In the genomic region with DNA sequence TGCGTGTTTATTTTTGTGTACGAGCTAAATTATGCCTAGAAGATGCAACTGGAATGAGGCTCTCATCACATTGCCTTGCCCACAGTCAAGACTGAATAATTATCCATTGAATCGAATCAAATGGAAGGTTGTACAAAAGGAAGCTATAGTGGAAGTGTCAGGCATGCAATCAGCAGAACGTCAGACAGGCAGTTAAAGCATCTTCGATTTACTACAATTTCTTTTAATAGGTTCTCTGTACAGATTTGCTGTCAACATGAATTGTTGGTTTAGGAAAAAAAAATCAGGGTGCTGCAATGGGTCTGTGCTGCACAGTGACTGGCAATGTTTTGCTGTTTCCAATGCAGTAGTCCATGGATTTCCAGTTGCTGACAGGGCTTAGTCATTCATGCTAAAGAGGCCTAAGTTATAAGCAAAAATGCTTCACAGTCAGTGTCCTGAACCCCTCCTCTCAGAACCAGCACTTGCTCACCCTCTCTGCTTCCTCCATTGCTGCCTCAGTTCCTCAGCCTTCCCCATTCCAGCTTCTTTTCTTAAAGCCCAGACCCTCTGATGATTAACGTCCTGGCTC, we compare ENCODE assay signal across 18 cellular contexts.
DNase-seq lines count a peak whose midpoint lies in the region; ATAC-seq, FAIRE-seq and TF ChIP-seq lines count a peak whose summit lies in the region.
"Had no signal": no experiment of that assay in that cellular context is flagged by ENCODE, and none has a peak within 500 bp of the region (broad histone marks: within the 10 kb centered on the region; RNA-seq: fewer than 3 reads in every experiment).

No MANE protein-coding gene starts in this region.

- no peaks in the 10 kb centered on the region for H3K27me3 Mint-ChIP-seq in astrocyte (ENCODE audit: low read depth, unreplicated experiment)
- H3K27me3 Mint-ChIP-seq in Caco-2 (ENCODE audit: insufficient read depth, unreplicated experiment): no peaks in the 10 kb centered on the region
- H3K27me3 Mint-ChIP-seq: type B pancreatic cell had no signal

- H3K4me2 ChIP-seq in astrocyte (ENCODE audit: low read length): no peak overlapping the region

- H3K9me3 ChIP-seq in astrocyte (ENCODE audit: insufficient read depth, low read depth, low read length): no peaks in the 10 kb centered on the region
- no peaks in the 10 kb centered on the region for H3K9me3 ChIP-seq in sigmoid colon
- H3K9me3 ChIP-seq in Caco-2: no peaks in the 10 kb centered on the region
- no peaks in the 10 kb centered on the region for H3K9me3 ChIP-seq in upper lobe of right lung

- peaks cover 6% of the 10 kb centered on the region for H3K36me3 Mint-ChIP-seq in astrocyte (ENCODE audit: low read depth, unreplicated experiment)
- H3K36me3 Mint-ChIP-seq in Caco-2 (ENCODE audit: insufficient read depth, unreplicated experiment): no peaks in the 10 kb centered on the region

- no peak overlapping the region for H2AFZ ChIP-seq in astrocyte (ENCODE audit: low read depth, low read length)

- no peaks in the 10 kb centered on the region for H3K36me3 ChIP-seq in astrocyte (ENCODE audit: insufficient read depth, low read length)
- H3K36me3 ChIP-seq in sigmoid colon: no peaks in the 10 kb centered on the region
- no peaks in the 10 kb centered on the region for H3K36me3 ChIP-seq in Caco-2 (ENCODE audit: control insufficient read depth, insufficient read depth, low read length)
- no peaks in the 10 kb centered on the region for H3K36me3 ChIP-seq in upper lobe of right lung

- peak overlapping the region; percentile 25 for H3K4me3 Mint-ChIP-seq in astrocyte (ENCODE audit: unreplicated experiment)
- H3K4me3 Mint-ChIP-seq in Caco-2 (ENCODE audit: unreplicated experiment): no peak overlapping the region
- H3K4me3 Mint-ChIP-seq: B cell; T-helper 1 cell treated with Interleukin-12 subunit alpha and Interleukin-12 subunit beta and Interleukin-4 antibody, amounts not matched to agents 30 μg/mL and 1 μg/mL, for 36 hours; type B pancreatic cell had no signal

- H3K79me2 ChIP-seq in astrocyte (ENCODE audit: insufficient read depth, low read length): peaks cover 99% of the 10 kb centered on the region

- H3K27ac Mint-ChIP-seq in astrocyte (ENCODE audit: unreplicated experiment) (peak overlapping the region; percentile 76), Caco-2 (ENCODE audit: unreplicated experiment) (no peak overlapping the region)
- H3K27ac Mint-ChIP-seq: B cell; T-helper 1 cell treated with Interleukin-12 subunit alpha and Interleukin-12 subunit beta and Interleukin-4 antibody, amounts not matched to agents 30 μg/mL and 1 μg/mL, for 36 hours; type B pancreatic cell had no signal

- no peak for TF ChIP-seq EP300 in sigmoid colon (IDR thresholded peaks at IDR 0.05)

- intact Hi-C loops in sigmoid colon (cut with DNase I): loop anchor here (5.0 kb wide), 2 partner anchors 45 to 80 kb away; a partner anchor contains a TSS
- intact Hi-C loops in Caco-2 (cut with micrococcal nuclease; ENCODE audit: unreplicated experiment): no loop called here
- intact Hi-C loops in upper lobe of right lung (cut with DNase I): no loop called here

- no TSS peak for BruUV-seq in Caco-2 (replicated peaks; lab: Mats Ljungman, UMichigan)

- H4K20me1 ChIP-seq in astrocyte (ENCODE audit: insufficient read depth, low read length): peaks cover 89% of the 10 kb centered on the region

- H3K4me1 Mint-ChIP-seq in astrocyte (ENCODE audit: low read depth, unreplicated experiment): peaks cover 51% of the 10 kb centered on the region
- H3K4me1 Mint-ChIP-seq in Caco-2 (ENCODE audit: low read depth, unreplicated experiment): no peaks in the 10 kb centered on the region
- H3K4me1 Mint-ChIP-seq: B cell had no signal

- H3K27ac ChIP-seq in astrocyte (ENCODE audit: low read depth, low read length): no peak overlapping the region
- peak overlapping the region; percentile 63 to 90 (median 80) for H3K27ac ChIP-seq in sigmoid colon
- no peak overlapping the region for H3K27ac ChIP-seq in upper lobe of right lung

- no peak overlapping the region for H3K9ac ChIP-seq in astrocyte (ENCODE audit: low read length)

- DNase-seq in EL: peak; percentile 57
- DNase-seq in astrocyte (ENCODE audit: low read depth): peak; percentile 63
- DNase-seq in foreskin fibroblast: peak; percentile 59 to 76
- DNase-seq in sigmoid colon: no peak
- DNase-seq in Caco-2: no peak
- DNase-seq in upper lobe of right lung: no peak
- DNase-seq in iPS-NIHi11 (ENCODE audit: low spot score): no peak
- DNase-seq in stimulated activated CD4-positive, alpha-beta T cell treated with anti-CD3 and anti-CD28 coated beads, Interleukin-12 subunit alpha, Interleukin-12 subunit beta, amount 100 ng/mL, for 4 hours: no peak
- DNase-seq: activated naive CD4-positive, alpha-beta T cell treated with Interleukin-2 at 50 U/mL for 16 hours; central memory CD4-positive, alpha-beta T cell; hippocampal formation; MM.1S; RPMI8226 had no signal

- no peak for ATAC-seq in upper lobe of right lung
- ATAC-seq: activated CD4-positive, CD25-positive, alpha-beta regulatory T cell treated with anti-CD3 and anti-CD28 coated beads, Interleukin-2, amount 50 U/mL, for 24 hours had no signal

- H3K27me3 ChIP-seq in astrocyte (ENCODE audit: insufficient read depth, low read length): no peaks in the 10 kb centered on the region
- H3K27me3 ChIP-seq in sigmoid colon: no peaks in the 10 kb centered on the region
- no peaks in the 10 kb centered on the region for H3K27me3 ChIP-seq in Caco-2 (replicated peaks; ENCODE audit: control insufficient read depth, insufficient read depth, low read length)
- no peaks in the 10 kb centered on the region for H3K27me3 ChIP-seq in upper lobe of right lung

- FAIRE-seq in astrocyte (lab: Jason Lieb, UNC): no peak
- FAIRE-seq: HTR-8/SVneo had no signal

- TF ChIP-seq CTCF in astrocyte (IDR thresholded peaks at IDR 0.05; ENCODE audit: insufficient read depth, low read depth, low read length) (no peak), foreskin fibroblast (IDR thresholded peaks at IDR 0.05; ENCODE audit: low read depth, low read length) (no peak), sigmoid colon (IDR thresholded peaks at IDR 0.05) (no peak), Caco-2 (IDR thresholded peaks at IDR 0.05; ENCODE audit: insufficient read depth in 1 of 2, low read depth in 1 of 2, low read length in 1 of 2, severe bottlenecking in 1 of 2, unreplicated experiment in 1 of 2) (no peak), upper lobe of right lung (IDR thresholded peaks at IDR 0.05) (no peak)

- TF ChIP-seq POLR2A in sigmoid colon (IDR thresholded peaks at IDR 0.05): no peak

- POLR2A ChIA-PET in Caco-2 (lab: Charles Lee): no interaction called here

- CTCF ChIA-PET in Caco-2 (lab: Charles Lee): no interaction called here

- H3K9me3 Mint-ChIP-seq in astrocyte (ENCODE audit: unreplicated experiment) (no peaks in the 10 kb centered on the region), Caco-2 (ENCODE audit: unreplicated experiment) (no peaks in the 10 kb centered on the region)
- H3K9me3 Mint-ChIP-seq: T-helper 1 cell treated with Interleukin-12 subunit alpha and Interleukin-12 subunit beta and Interleukin-4 antibody, amounts not matched to agents 30 μg/mL and 1 μg/mL, for 36 hours; type B pancreatic cell had no signal

- 76 to 81% methylated on average over 6 of the region's 6 CpGs for WGBS in sigmoid colon, 2 donors

- H3K4me1 ChIP-seq in astrocyte (ENCODE audit: insufficient read depth, low read length) (peaks cover 30% of the 10 kb centered on the region), sigmoid colon (peaks cover 0 to 99% (median 90%) of the 10 kb centered on the region in 4 donors), Caco-2 (no peaks in the 10 kb centered on the region), upper lobe of right lung (peaks cover 9% of the 10 kb centered on the region)

- no peak overlapping the region for H3K4me3 ChIP-seq in astrocyte (ENCODE audit: insufficient read depth, low read depth, low read length)
- H3K4me3 ChIP-seq in foreskin fibroblast (ENCODE audit: low read depth in 1 of 2, low read length in 2 of 2): no peak overlapping the region
- H3K4me3 ChIP-seq in sigmoid colon: no peak overlapping the region
- H3K4me3 ChIP-seq in Caco-2 (ENCODE audit: low read depth, low read length): no peak overlapping the region
- H3K4me3 ChIP-seq in upper lobe of right lung: no peak overlapping the region

Comparison
In these comparisons a context has a peak if more than half of its experiments do, and no peak if none do; other contexts are left out.
1. DNase-seq: peak in EL (single experiment), astrocyte (single experiment) and foreskin fibroblast (2 of 2); none in sigmoid colon (single experiment), Caco-2 (0 of 2), upper lobe of right lung (single experiment), iPS-NIHi11 (single experiment) and stimulated activated CD4-positive, alpha-beta T cell treated with anti-CD3 and anti-CD28 coated beads, Interleukin-12 subunit alpha, Interleukin-12 subunit beta, amount 100 ng/mL, for 4 hours (single experiment).
2. H3K27ac ChIP-seq: peak in sigmoid colon (4 of 4); none in astrocyte (single experiment) and upper lobe of right lung (single experiment).